ENCODE assay signal across 8 cellular contexts in genomic region chr19:56120371-56121179, GRCh38. TPM values are rescaled to one million over a fixed set of nuclear protein-coding genes. Genes with fewer than 3 reads are reported as not detected.
DNase-seq lines count a peak whose midpoint lies in the region; ATAC-seq and TF ChIP-seq lines count a peak whose summit lies in the region.

No MANE protein-coding gene starts in this region.

- peak overlapping the region; percentile 97 for H3K9ac ChIP-seq in Loucy (ENCODE audit: low read depth, low read length, poor library complexity, severe bottlenecking)

- H2AFZ ChIP-seq in Loucy (ENCODE audit: low read length): peak overlapping the region; percentile 76

- peak; percentile 19; the same call in 1 of the 2 replicates for TF ChIP-seq CTCF in Loucy (conservative IDR thresholded peaks at IDR 0.05; ENCODE audit: low read length)
- TF ChIP-seq CTCF in ascending aorta (IDR thresholded peaks at IDR 0.05): peak in 1 of 3 experiments; percentile 14
- TF ChIP-seq CTCF in sigmoid colon (IDR thresholded peaks at IDR 0.05): peak in 1 of 4 experiments; percentile 24

- 1% methylated on average over 99 of the region's 99 CpGs for WGBS in sigmoid colon, 2 donors

- DNase-seq in ELF-1 (ENCODE audit: low read depth, low spot score): peak; percentile 93
- peak; percentile 64 to 91 (median 77) for DNase-seq in T-helper 2 cell
- DNase-seq in ascending aorta (ENCODE audit: low spot score in 2 of 2): peak; percentile 43 to 84
- peak in 40 of 51 donors; percentile 29 to 90 (median 74) for DNase-seq in hypothalamus (lab: John Stamatoyannopoulos, UW)
- DNase-seq in sigmoid colon: peak; percentile 83
- DNase-seq in SK-N-DZ (ENCODE audit: low spot score): no peak

- no peaks in the 10 kb centered on the region for H3K27me3 ChIP-seq in Loucy (ENCODE audit: insufficient read depth, low read length, poor library complexity, severe bottlenecking)
- no peaks in the 10 kb centered on the region for H3K27me3 ChIP-seq in ascending aorta
- H3K27me3 ChIP-seq in sigmoid colon: no peaks in the 10 kb centered on the region

- no peak for TF ChIP-seq EP300 in sigmoid colon (IDR thresholded peaks at IDR 0.05)

- H3K4me2 ChIP-seq in Loucy (ENCODE audit: low read depth, low read length, poor library complexity, severe bottlenecking): peak overlapping the region; percentile 96

- H3K9me2 ChIP-seq in Loucy (replicated peaks; ENCODE audit: low read depth, low read length): no peaks in the 10 kb centered on the region

- peaks cover 42% of the 10 kb centered on the region for H4K20me1 ChIP-seq in Loucy (ENCODE audit: insufficient read depth, low read length, poor library complexity, severe bottlenecking)

- ATAC-seq in GM21825 (IDR thresholded peaks at IDR 0.05; ENCODE audit: unreplicated experiment): peak; percentile 22

- no peaks in the 10 kb centered on the region for H3K36me3 ChIP-seq in Loucy (ENCODE audit: insufficient read depth, low read length)
- H3K36me3 ChIP-seq in ascending aorta: peaks cover 0 to 4% of the 10 kb centered on the region in 2 donors
- H3K36me3 ChIP-seq in sigmoid colon: peaks cover 0 to 2% (median 0%) of the 10 kb centered on the region in 4 donors

- TF ChIP-seq POLR2A in sigmoid colon (IDR thresholded peaks at IDR 0.05): no peak

- peak overlapping the region; percentile 89 to 99 for H3K27ac ChIP-seq in ascending aorta
- H3K27ac ChIP-seq in sigmoid colon: peak overlapping the region; percentile 95 to 98 (median 96)

- peak overlapping the region; percentile 99 for H3K4me3 ChIP-seq in Loucy (ENCODE audit: low read length, poor library complexity, severe bottlenecking)
- peak overlapping the region; percentile 93 to 99 for H3K4me3 ChIP-seq in ascending aorta
- H3K4me3 ChIP-seq in sigmoid colon: peak overlapping the region; percentile 92 to 95 (median 93)

- H3F3A ChIP-seq in Loucy (ENCODE audit: low read depth): no peaks in the 10 kb centered on the region

- H3K79me2 ChIP-seq in Loucy (ENCODE audit: insufficient read depth, low read length): peaks cover 47% of the 10 kb centered on the region

- no peaks in the 10 kb centered on the region for H3K9me3 ChIP-seq in Loucy (ENCODE audit: insufficient read depth, low read depth, low read length)
- H3K9me3 ChIP-seq in ascending aorta: no peaks in the 10 kb centered on the region
- H3K9me3 ChIP-seq in sigmoid colon: no peaks in the 10 kb centered on the region

- intact Hi-C loops in ascending aorta (cut with DNase I) (loop anchor here (1.0 to 2.0 kb wide), 4 partner anchors 15 to 284 kb away; partner anchors contain the start of genes ZNF583 and ZSCAN5A), sigmoid colon (cut with DNase I) (loop anchor here (1.0 to 2.0 kb wide), 2 partner anchors 16 to 20 kb away; no protein-coding TSS in a partner anchor)

- H3K4me1 ChIP-seq in Loucy (ENCODE audit: insufficient read depth, low read length, poor library complexity, severe bottlenecking) (peaks cover 25% of the 10 kb centered on the region), ascending aorta (peaks cover 13 to 23% of the 10 kb centered on the region in 2 donors), sigmoid colon (peaks cover 0 to 43% (median 34%) of the 10 kb centered on the region in 4 donors)

RNA-seq across cellular contexts. Expression of gene ZNF787, which starts 0.5 kb away (rescaled TPM):
- total RNA-seq in ascending aorta (18.1 TPM), sigmoid colon (10 to 100 TPM; 11.0 to 14.1 (median 12.1) TPM)
- 10 to 100 TPM; 25.2 to 38.3 (median 26.1) TPM for polyA plus RNA-seq in sigmoid colon
- 11.9 and 15.2 TPM in 2 replicates for polyA plus RNA-seq in SK-N-DZ (2014; cell fraction: cytosol; rRNA removed)
- 10.7 and 19.6 TPM in 2 replicates for polyA plus RNA-seq in SK-N-DZ (2014; cell fraction: nucleus; rRNA removed)

RNA-seq across cellular contexts. Expression of gene ZNF444, which starts 20.5 kb away (rescaled TPM):
- 94.9 TPM for total RNA-seq in ascending aorta
- 10 to 100 TPM; 25.3 to 57.4 (median 34.1) TPM for total RNA-seq in sigmoid colon
- polyA plus RNA-seq in sigmoid colon: 10 to 100 TPM; 11.4 to 27.9 (median 14.3) TPM
- polyA plus RNA-seq in SK-N-DZ (2014; cell fraction: cytosol; rRNA removed): 12.2 and 31.6 TPM in 2 replicates
- polyA plus RNA-seq in SK-N-DZ (2014; cell fraction: nucleus; rRNA removed): 63.4 and 87.1 TPM in 2 replicates

RNA-seq across cellular contexts. Expression of gene GALP, which starts 55.2 kb away (rescaled TPM):
- total RNA-seq in ascending aorta (not detected), sigmoid colon (not detected)
- not detected for polyA plus RNA-seq in sigmoid colon
- polyA plus RNA-seq in SK-N-DZ (2014; cell fraction: cytosol; rRNA removed): not detected in 2 replicates
- not detected in 2 replicates for polyA plus RNA-seq in SK-N-DZ (2014; cell fraction: nucleus; rRNA removed)
